ENCODE assay signal across 9 cellular contexts in the genomic region with DNA sequence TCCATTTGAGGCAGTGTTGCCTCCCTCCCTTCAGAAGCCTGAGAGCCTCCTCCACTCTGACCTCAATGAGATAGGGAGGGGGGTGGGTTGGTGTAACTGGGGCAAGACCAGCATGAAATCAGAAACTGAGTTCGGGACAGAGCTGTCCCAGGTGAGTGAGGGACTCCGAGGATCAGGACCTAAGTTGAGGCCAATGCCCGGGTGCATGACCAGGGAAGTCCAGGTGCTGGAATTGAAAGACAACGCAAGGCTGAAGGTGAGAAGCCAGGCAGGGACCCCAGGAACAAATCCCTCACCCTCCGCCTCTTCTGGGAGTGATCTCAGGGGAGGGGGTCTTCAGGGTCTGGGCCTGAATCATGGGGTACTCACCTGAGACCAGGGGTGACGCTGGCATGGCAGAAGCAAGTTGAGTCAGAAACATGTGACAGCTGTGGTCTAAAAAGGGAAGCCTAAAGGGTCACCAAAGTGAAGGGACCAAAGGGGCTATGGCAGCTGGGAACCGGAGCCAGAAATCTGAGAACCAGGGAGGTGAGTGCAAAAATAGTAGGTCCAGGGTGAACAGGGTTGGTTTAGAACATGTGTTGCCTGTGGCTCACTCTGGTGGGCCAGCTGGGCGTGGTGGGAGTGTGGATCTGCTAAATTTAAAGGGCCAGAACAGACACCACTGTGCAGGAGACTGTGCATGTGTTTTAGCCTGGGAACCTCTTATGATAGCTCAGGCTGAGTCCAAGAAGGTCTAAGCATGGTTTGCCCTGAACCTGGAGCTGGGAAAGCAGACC. TPM values are rescaled to one million over a fixed set of nuclear protein-coding genes. Genes with fewer than 3 reads are reported as not detected.
A peak's percentile ranks its signal among the peaks of the same experiment; 100 is the strongest.
DNase-seq lines count a peak whose midpoint lies in the region; ATAC-seq and TF ChIP-seq lines count a peak whose summit lies in the region.
"Had no signal": no experiment of that assay in that cellular context is flagged by ENCODE, and none has a peak within 500 bp of the region (broad histone marks: within the 10 kb centered on the region; RNA-seq: fewer than 3 reads in every experiment).

No MANE protein-coding gene starts in this region.

- H3K9me3 ChIP-seq in lung (ENCODE audit: control insufficient read depth in 2 of 2, insufficient read depth in 1 of 2, low read length in 1 of 2) (no peaks in the 10 kb centered on the region), upper lobe of right lung (no peaks in the 10 kb centered on the region)

- H3K36me3 Mint-ChIP-seq in activated CD8-positive, alpha-beta T cell treated with anti-CD3 and anti-CD28 coated beads for 36 hours (ENCODE audit: low read depth), result no peaks in the 10 kb centered on the region
- no peaks in the 10 kb centered on the region for H3K36me3 Mint-ChIP-seq in activated CD8-positive, alpha-beta T cell treated with anti-CD3 and anti-CD28 coated beads, Interleukin-2, amount 10 ng/mL, durations not matched to agents 7 days and 5 days (ENCODE audit: low read depth)
- H3K36me3 Mint-ChIP-seq in brain, result no peaks in the 10 kb centered on the region

- POLR2A ChIA-PET in activated CD8-positive, alpha-beta T cell treated with anti-CD3 and anti-CD28 coated beads for 36 hours (lab: Charles Lee), result interaction anchor here (0.6 to 4.9 kb wide), 4 partner anchors 41 to 188 kb away, joined by 3 to 26 read pairs (median 4); partner anchors contain the start of genes EIF4G2 and ZBED5
- POLR2A ChIA-PET in activated CD8-positive, alpha-beta T cell treated with anti-CD3 and anti-CD28 coated beads, Interleukin-2, amount 10 ng/mL, durations not matched to agents 7 days and 5 days (lab: Charles Lee), result interaction anchor here (3.5 kb wide), 1 partner anchor 90 kb away, joined by 20 read pairs; the partner anchor contains the start of gene EIF4G2

- H3K27ac Mint-ChIP-seq in activated CD8-positive, alpha-beta T cell treated with anti-CD3 and anti-CD28 coated beads for 36 hours, result peak overlapping the region; percentile 87
- H3K27ac Mint-ChIP-seq in activated CD8-positive, alpha-beta T cell treated with anti-CD3 and anti-CD28 coated beads, Interleukin-2, amount 10 ng/mL, durations not matched to agents 7 days and 5 days, result no peak overlapping the region
- peak overlapping the region in 4 of 5 experiments; percentile 13 to 97 (median 88) for H3K27ac Mint-ChIP-seq in brain
- H3K27ac Mint-ChIP-seq: activated CD4-positive, alpha-beta memory T cell treated with anti-CD3 and anti-CD28 coated beads, Interleukin-2, amount 10 ng/mL, durations not matched to agents 7 days and 5 days had no signal

- no peaks in the 10 kb centered on the region for H3K36me3 ChIP-seq in lung (ENCODE audit: control insufficient read depth in 2 of 2, insufficient read depth in 2 of 2, low read length in 2 of 2)
- H3K36me3 ChIP-seq in upper lobe of right lung, result no peaks in the 10 kb centered on the region

- CTCF ChIA-PET in activated CD8-positive, alpha-beta T cell treated with anti-CD3 and anti-CD28 coated beads for 36 hours (lab: Charles Lee), result interaction anchor here (0.9 to 3.0 kb wide), 2 partner anchors 10 to 20 kb away, joined by 3 to 13 read pairs; no protein-coding TSS in a partner anchor
- CTCF ChIA-PET in activated CD8-positive, alpha-beta T cell treated with anti-CD3 and anti-CD28 coated beads, Interleukin-2, amount 10 ng/mL, durations not matched to agents 7 days and 5 days (lab: Charles Lee), result interaction anchor here (1.2 to 1.4 kb wide), 2 partner anchors 20 to 40 kb away, joined by 3 to 5 read pairs; no protein-coding TSS in a partner anchor

- no peak for TF ChIP-seq CTCF in activated CD8-positive, alpha-beta T cell treated with anti-CD3 and anti-CD28 coated beads for 36 hours (IDR thresholded peaks at IDR 0.05)
- no peak for TF ChIP-seq CTCF in brain (conservative IDR thresholded peaks at IDR 0.05)
- TF ChIP-seq CTCF in lung (IDR thresholded peaks at IDR 0.05; ENCODE audit: control extremely low read depth, extremely low read depth), result no peak
- no peak for TF ChIP-seq CTCF in upper lobe of right lung (IDR thresholded peaks at IDR 0.05)

- peaks cover 28% of the 10 kb centered on the region for H3K4me1 Mint-ChIP-seq in activated CD8-positive, alpha-beta T cell treated with anti-CD3 and anti-CD28 coated beads for 36 hours (ENCODE audit: low read depth)
- peaks cover 6% of the 10 kb centered on the region for H3K4me1 Mint-ChIP-seq in activated CD8-positive, alpha-beta T cell treated with anti-CD3 and anti-CD28 coated beads, Interleukin-2, amount 10 ng/mL, durations not matched to agents 7 days and 5 days (ENCODE audit: low read depth)
- peaks cover 55% of the 10 kb centered on the region for H3K4me1 Mint-ChIP-seq in brain

- intact Hi-C loops in activated CD8-positive, alpha-beta T cell treated with anti-CD3 and anti-CD28 coated beads for 36 hours (cut with micrococcal nuclease), result no loop called here
- intact Hi-C loops in upper lobe of right lung (cut with DNase I), result no loop called here

- H3K27me3 ChIP-seq in lung (ENCODE audit: control insufficient read depth, insufficient read depth) (no peaks in the 10 kb centered on the region), upper lobe of right lung (no peaks in the 10 kb centered on the region)

- no peaks in the 10 kb centered on the region for H3K9me3 Mint-ChIP-seq in activated CD8-positive, alpha-beta T cell treated with anti-CD3 and anti-CD28 coated beads for 36 hours
- no peaks in the 10 kb centered on the region for H3K9me3 Mint-ChIP-seq in activated CD8-positive, alpha-beta T cell treated with anti-CD3 and anti-CD28 coated beads, Interleukin-2, amount 10 ng/mL, durations not matched to agents 7 days and 5 days (ENCODE audit: insufficient read depth)
- peaks cover 0 to 3% (median 0%) of the 10 kb centered on the region in 5 experiments for H3K9me3 Mint-ChIP-seq in brain
- H3K9me3 Mint-ChIP-seq: activated CD4-positive, alpha-beta memory T cell treated with anti-CD3 and anti-CD28 coated beads, Interleukin-2, amount 10 ng/mL, durations not matched to agents 7 days and 5 days had no signal

- no peaks in the 10 kb centered on the region for H3K27me3 Mint-ChIP-seq in activated CD8-positive, alpha-beta T cell treated with anti-CD3 and anti-CD28 coated beads for 36 hours
- no peaks in the 10 kb centered on the region for H3K27me3 Mint-ChIP-seq in activated CD8-positive, alpha-beta T cell treated with anti-CD3 and anti-CD28 coated beads, Interleukin-2, amount 10 ng/mL, durations not matched to agents 7 days and 5 days (ENCODE audit: low read depth)
- peaks cover 15% of the 10 kb centered on the region for H3K27me3 Mint-ChIP-seq in brain

- H3K4me3 ChIP-seq in lung, result no peak overlapping the region
- peak overlapping the region; percentile 25 for H3K4me3 ChIP-seq in upper lobe of right lung

- WGBS in lung, 2 donors, result 86% methylated on average over 8 of the region's 8 CpGs

- peak overlapping the region; percentile 92 to 98 for H3K27ac ChIP-seq in lung (ENCODE audit: low read depth in 1 of 2, low read length in 1 of 2)
- H3K27ac ChIP-seq in upper lobe of right lung, result peak overlapping the region; percentile 90

- peaks cover 3 to 4% of the 10 kb centered on the region in 2 donors for H3K4me1 ChIP-seq in lung (ENCODE audit: control insufficient read depth in 2 of 2, insufficient read depth in 2 of 2, low read length in 2 of 2)
- peaks cover 37% of the 10 kb centered on the region for H3K4me1 ChIP-seq in upper lobe of right lung

- no peak overlapping the region for H3K4me3 Mint-ChIP-seq in activated CD8-positive, alpha-beta T cell treated with anti-CD3 and anti-CD28 coated beads for 36 hours
- H3K4me3 Mint-ChIP-seq in activated CD8-positive, alpha-beta T cell treated with anti-CD3 and anti-CD28 coated beads, Interleukin-2, amount 10 ng/mL, durations not matched to agents 7 days and 5 days, result no peak overlapping the region
- H3K4me3 Mint-ChIP-seq in brain, result peak overlapping the region in 2 of 5 experiments; percentile 7 to 38
- H3K4me3 Mint-ChIP-seq: activated CD4-positive, alpha-beta memory T cell treated with anti-CD3 and anti-CD28 coated beads, Interleukin-2, amount 10 ng/mL, durations not matched to agents 7 days and 5 days had no signal

- DNase-seq in activated CD8-positive, alpha-beta T cell treated with anti-CD3 and anti-CD28 coated beads for 36 hours, result peak; percentile 32
- DNase-seq in activated CD8-positive, alpha-beta T cell treated with anti-CD3 and anti-CD28 coated beads, Interleukin-2, amount 10 ng/mL, durations not matched to agents 7 days and 5 days, result no peak
- no peak for DNase-seq in lung (ENCODE audit: low spot score)
- DNase-seq in upper lobe of right lung, result peak; percentile 77
- DNase-seq in NOMO-1 (lab: John Stamatoyannopoulos, UW; ENCODE audit: unreplicated experiment in 2 of 2), result no peak
- no peak for DNase-seq in activated gamma-delta T cell (lab: John Stamatoyannopoulos, UW)
- DNase-seq in SK-N-DZ (ENCODE audit: low spot score), result no peak
- DNase-seq: activated CD4-positive, alpha-beta memory T cell treated with anti-CD3 and anti-CD28 coated beads, Interleukin-2, amount 10 ng/mL, durations not matched to agents 7 days and 5 days had no signal

- peak; percentile 4 for ATAC-seq in activated CD8-positive, alpha-beta T cell treated with anti-CD3 and anti-CD28 coated beads for 36 hours
- ATAC-seq in activated CD8-positive, alpha-beta T cell treated with anti-CD3 and anti-CD28 coated beads, Interleukin-2, amount 10 ng/mL, durations not matched to agents 7 days and 5 days, result no peak
- peak; percentile 12 for ATAC-seq in lung (ENCODE audit: insufficient read depth, low FRiP score)
- ATAC-seq in upper lobe of right lung, result peak; percentile 64

RNA-seq across cellular contexts. Expression of gene ZBED5, which starts 41.1 kb away (rescaled TPM):
- 10 to 100 TPM; 35.7 to 36.7 TPM for total RNA-seq in activated CD8-positive, alpha-beta T cell treated with anti-CD3 and anti-CD28 coated beads for 36 hours
- 10 to 100 TPM; 33.7 to 35.6 TPM for total RNA-seq in activated CD8-positive, alpha-beta T cell treated with anti-CD3 and anti-CD28 coated beads, Interleukin-2, amount 10 ng/mL, durations not matched to agents 7 days and 5 days
- polyA plus RNA-seq in brain (ENCODE audit: insufficient read depth, low read depth, low replicate concordance), result 11.6 TPM
- 10 to 100 TPM; 39.0 to 57.9 TPM for total RNA-seq in lung
- 10 to 100 TPM; 18.0 to 40.8 TPM for polyA plus RNA-seq in lung
- 37.6 TPM for total RNA-seq in upper lobe of right lung
- polyA plus RNA-seq in SK-N-DZ (2014; cell fraction: cytosol; rRNA removed), result 47.6 and 51.4 TPM in 2 replicates
- 74.8 and 118 TPM in 2 replicates for polyA plus RNA-seq in SK-N-DZ (2014; cell fraction: nucleus; rRNA removed)

Comparison
In these comparisons a context has a peak if more than half of its experiments do, and no peak if none do; other contexts are left out.
1. DNase-seq: peak in activated CD8-positive, alpha-beta T cell treated with anti-CD3 and anti-CD28 coated beads for 36 hours (single experiment) and upper lobe of right lung (single experiment); none in activated CD8-positive, alpha-beta T cell treated with anti-CD3 and anti-CD28 coated beads, Interleukin-2, amount 10 ng/mL, durations not matched to agents 7 days and 5 days (single experiment), lung (single experiment), NOMO-1 (0 of 2), activated gamma-delta T cell (single experiment) and SK-N-DZ (single experiment).